Comparison of ENCODE assay signal across 8 cellular contexts in the genomic region with DNA sequence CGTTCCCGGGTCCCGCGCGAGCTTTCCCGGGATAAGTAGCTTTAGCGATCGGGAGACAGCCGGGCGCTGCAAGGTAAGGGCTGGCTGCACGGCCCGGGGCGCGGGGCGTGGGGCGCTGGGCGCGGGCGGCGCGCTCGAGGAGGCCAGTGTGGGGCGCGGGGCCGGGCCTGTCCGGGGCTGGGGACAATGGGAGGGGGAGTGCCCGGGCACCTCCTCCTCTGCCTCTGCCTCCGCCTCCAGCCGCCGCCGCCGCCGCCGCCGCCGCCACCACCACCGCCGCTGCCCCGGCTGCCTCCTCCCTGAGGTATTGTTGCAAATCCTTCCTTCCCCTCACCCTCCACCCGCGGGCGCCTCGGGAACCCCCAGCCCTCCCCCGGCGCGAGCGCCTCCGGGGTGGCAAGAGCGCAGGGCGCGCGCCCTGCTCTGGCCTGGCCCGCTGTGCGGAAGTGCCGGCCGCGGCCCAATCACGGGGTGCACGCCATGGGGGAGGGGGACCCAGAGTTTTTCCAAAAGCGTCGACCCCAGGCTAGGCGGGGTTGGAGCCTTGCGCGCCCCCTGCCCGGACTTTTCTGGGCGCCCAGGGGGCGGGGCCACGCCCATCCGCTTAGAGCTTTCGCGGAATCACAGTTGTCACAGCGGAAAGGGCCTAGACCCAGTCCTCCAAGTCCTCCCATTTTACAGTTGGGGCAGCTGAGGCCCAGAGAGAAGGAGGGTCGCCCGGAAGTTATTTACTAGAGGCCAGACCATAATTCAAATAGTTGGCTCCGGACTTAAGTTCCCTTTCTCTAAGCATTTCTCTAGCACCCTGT. TPM values are rescaled to one million over a fixed set of nuclear protein-coding genes. Genes with fewer than 3 reads are reported as not detected.
DNase-seq lines count a peak whose midpoint lies in the region; ATAC-seq and TF ChIP-seq lines count a peak whose summit lies in the region.

A gene with protein sequence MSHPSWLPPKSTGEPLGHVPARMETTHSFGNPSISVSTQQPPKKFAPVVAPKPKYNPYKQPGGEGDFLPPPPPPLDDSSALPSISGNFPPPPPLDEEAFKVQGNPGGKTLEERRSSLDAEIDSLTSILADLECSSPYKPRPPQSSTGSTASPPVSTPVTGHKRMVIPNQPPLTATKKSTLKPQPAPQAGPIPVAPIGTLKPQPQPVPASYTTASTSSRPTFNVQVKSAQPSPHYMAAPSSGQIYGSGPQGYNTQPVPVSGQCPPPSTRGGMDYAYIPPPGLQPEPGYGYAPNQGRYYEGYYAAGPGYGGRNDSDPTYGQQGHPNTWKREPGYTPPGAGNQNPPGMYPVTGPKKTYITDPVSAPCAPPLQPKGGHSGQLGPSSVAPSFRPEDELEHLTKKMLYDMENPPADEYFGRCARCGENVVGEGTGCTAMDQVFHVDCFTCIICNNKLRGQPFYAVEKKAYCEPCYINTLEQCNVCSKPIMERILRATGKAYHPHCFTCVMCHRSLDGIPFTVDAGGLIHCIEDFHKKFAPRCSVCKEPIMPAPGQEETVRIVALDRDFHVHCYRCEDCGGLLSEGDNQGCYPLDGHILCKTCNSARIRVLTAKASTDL (plus strand): TSS at position 209 of the 809 bp plus-strand sequence. CDS start 251,964 bp downstream, outside the sequence.

- peak within 1 kb of the TSS; percentile 85 for H3K27ac ChIP-seq in CD4-positive, alpha-beta T cell (ENCODE audit: low read depth, low read length)
- H3K27ac ChIP-seq in SK-N-SH (ENCODE audit: low read depth in 2 of 2, low read length in 1 of 2), result peak within 1 kb of the TSS; percentile 39 to 90; a peak in 3 of 4 replicates
- peak within 1 kb of the TSS; percentile 81 to 91 for H3K27ac ChIP-seq in ovary
- peak within 1 kb of the TSS; percentile 90 to 93 for H3K27ac ChIP-seq in testis

- H3K4me3 ChIP-seq in SK-N-SH (ENCODE audit: low read depth in 2 of 2, low read length in 1 of 2), result peak within 1 kb of the TSS; percentile 62 to 97
- H3K4me3 ChIP-seq in ovary, result peak within 1 kb of the TSS; percentile 70
- H3K4me3 ChIP-seq in testis, result peak within 1 kb of the TSS; percentile 78 to 92

- no peak for TF ChIP-seq RAD21 in SK-N-SH (IDR thresholded peaks at IDR 0.05; ENCODE audit: low read length)

- no peaks in the 10 kb centered on the region for H3K9me2 ChIP-seq in SK-N-SH

- no peak for TF ChIP-seq CTCF in CD4-positive, alpha-beta T cell (IDR thresholded peaks at IDR 0.05)
- TF ChIP-seq CTCF in SK-N-SH (IDR thresholded peaks at IDR 0.05) (no peak), ovary (IDR thresholded peaks at IDR 0.05) (peak in 1 of 3 donors; percentile 5), testis (IDR thresholded peaks at IDR 0.05) (no peak)

- TF ChIP-seq EP300 in SK-N-SH (IDR thresholded peaks at IDR 0.05; ENCODE audit: borderline replicate concordance in 1 of 2, low read depth in 1 of 2, low read length in 1 of 2) (peak in 1 of 2 experiments; percentile 24; a peak in 1 of 4 replicates), ovary (IDR thresholded peaks at IDR 0.05) (no peak)

- H3K27ac Mint-ChIP-seq in CD4-positive, alpha-beta T cell, result peak within 1 kb of the TSS; percentile 91
- H3K27ac Mint-ChIP-seq in activated naive CD4-positive, alpha-beta T cell treated with anti-CD3 and anti-CD28 coated beads, Interleukin-2, amount 50 U/mL, for 24 hours, result peak within 1 kb of the TSS; percentile 91

- POLR2A ChIA-PET in CD4-positive, alpha-beta T cell (lab: Charles Lee), result interaction anchor here (0.6 to 4.1 kb wide), 18 partner anchors 10 to 415 kb away, joined by 3 to 28 read pairs (median 3); a partner anchor contains a TSS
- POLR2A ChIA-PET in SK-N-SH (lab: Yijun Ruan, JAX), result no interaction called here

- TF ChIP-seq POLR2A in ovary (IDR thresholded peaks at IDR 0.05) (no peak), testis (IDR thresholded peaks at IDR 0.05) (no peak)

- H3K4me1 ChIP-seq in SK-N-SH (ENCODE audit: control insufficient read depth in 1 of 2, insufficient read depth in 2 of 2, low read depth in 1 of 2, low read length in 1 of 2) (peaks cover 0 to 15% of the 10 kb centered on the region in 2 experiments; a peak in 3 of 4 replicates), ovary (ENCODE audit: insufficient read depth) (peaks cover 10% of the 10 kb centered on the region), testis (peaks cover 8% of the 10 kb centered on the region)

- no peaks in the 10 kb centered on the region for H3K27me3 ChIP-seq in CD4-positive, alpha-beta T cell (ENCODE audit: control insufficient read depth, insufficient read depth, low read length)
- H3K27me3 ChIP-seq in SK-N-SH (ENCODE audit: insufficient read depth), result no peaks in the 10 kb centered on the region
- no peaks in the 10 kb centered on the region for H3K27me3 ChIP-seq in ovary
- no peaks in the 10 kb centered on the region for H3K27me3 ChIP-seq in testis

- peaks cover 4% of the 10 kb centered on the region for H3K36me3 Mint-ChIP-seq in CD4-positive, alpha-beta T cell (ENCODE audit: low read depth)
- H3K36me3 Mint-ChIP-seq in activated naive CD4-positive, alpha-beta T cell treated with anti-CD3 and anti-CD28 coated beads, Interleukin-2, amount 50 U/mL, for 24 hours, result no peaks in the 10 kb centered on the region

- H3K79me2 ChIP-seq in SK-N-SH (ENCODE audit: insufficient read depth), result peaks cover 67% of the 10 kb centered on the region

- H3K9ac ChIP-seq in SK-N-SH, result peak within 1 kb of the TSS; percentile 94

- no peaks in the 10 kb centered on the region for H3K27me3 Mint-ChIP-seq in CD4-positive, alpha-beta T cell
- no peaks in the 10 kb centered on the region for H3K27me3 Mint-ChIP-seq in activated naive CD4-positive, alpha-beta T cell treated with anti-CD3 and anti-CD28 coated beads, Interleukin-2, amount 50 U/mL, for 24 hours

- H3K4me1 Mint-ChIP-seq in CD4-positive, alpha-beta T cell (ENCODE audit: low read depth), result peaks cover 56% of the 10 kb centered on the region
- peaks cover 64% of the 10 kb centered on the region for H3K4me1 Mint-ChIP-seq in activated naive CD4-positive, alpha-beta T cell treated with anti-CD3 and anti-CD28 coated beads, Interleukin-2, amount 50 U/mL, for 24 hours

- H3K9me3 Mint-ChIP-seq in CD4-positive, alpha-beta T cell, result no peaks in the 10 kb centered on the region
- no peaks in the 10 kb centered on the region for H3K9me3 Mint-ChIP-seq in activated naive CD4-positive, alpha-beta T cell treated with anti-CD3 and anti-CD28 coated beads, Interleukin-2, amount 50 U/mL, for 24 hours

- no peaks in the 10 kb centered on the region for H3K36me3 ChIP-seq in SK-N-SH (replicated peaks in 1 of 2; ENCODE audit: control insufficient read depth in 1 of 2, insufficient read depth in 2 of 2, low read length in 1 of 2)
- H3K36me3 ChIP-seq in ovary, result no peaks in the 10 kb centered on the region
- no peaks in the 10 kb centered on the region for H3K36me3 ChIP-seq in testis (ENCODE audit: low read depth, missing control alignments)

- 1% methylated on average over 31 of the region's 75 CpGs for WGBS in SK-N-SH (ENCODE audit: low lambda C conversion rate)
- WGBS in ovary, 3 donors, result 1% methylated on average over 45 to 73 of the region's 75 CpGs
- 0% methylated on average over 3 to 67 of the region's 75 CpGs for WGBS in testis, 2 donors

- no peaks in the 10 kb centered on the region for H3K9me3 ChIP-seq in CD4-positive, alpha-beta T cell (ENCODE audit: control insufficient read depth, low read length)
- no peaks in the 10 kb centered on the region for H3K9me3 ChIP-seq in SK-N-SH
- H3K9me3 ChIP-seq in ovary, result no peaks in the 10 kb centered on the region
- no peaks in the 10 kb centered on the region for H3K9me3 ChIP-seq in testis

- peak within 1 kb of the TSS; percentile 97 for H3K4me2 ChIP-seq in SK-N-SH

- peak; percentile 83 for ATAC-seq in CD4-positive, alpha-beta T cell (ENCODE audit: poor library complexity)
- peak; percentile 85 for ATAC-seq in GM19397 (IDR thresholded peaks at IDR 0.05; ENCODE audit: unreplicated experiment)
- ATAC-seq in HG03565 (IDR thresholded peaks at IDR 0.05; ENCODE audit: unreplicated experiment), result peak; percentile 49

- peak within 1 kb of the TSS; percentile 96 for H3K4me3 Mint-ChIP-seq in CD4-positive, alpha-beta T cell
- peak within 1 kb of the TSS; percentile 92 for H3K4me3 Mint-ChIP-seq in activated naive CD4-positive, alpha-beta T cell treated with anti-CD3 and anti-CD28 coated beads, Interleukin-2, amount 50 U/mL, for 24 hours

- peak; percentile 60 to 85 (median 72) for DNase-seq in CD4-positive, alpha-beta T cell
- DNase-seq in SK-N-SH (peak; percentile 72), glomerular visceral epithelial cell (ENCODE audit: extremely low spot score) (peak; percentile 93), ovary (peak; percentile 59 to 84 (median 77)), testis (peak; percentile 78)

- peaks cover 5% of the 10 kb centered on the region for H3F3A ChIP-seq in SK-N-SH (replicated peaks; ENCODE audit: insufficient read depth)

- peaks cover 21% of the 10 kb centered on the region for H4K20me1 ChIP-seq in SK-N-SH (ENCODE audit: insufficient read depth)

- CTCF ChIA-PET in CD4-positive, alpha-beta T cell (lab: Charles Lee), result interaction anchor here (1.3 to 4.4 kb wide), 4 partner anchors 12 to 414 kb away, joined by 3 to 32 read pairs (median 6); no protein-coding TSS in a partner anchor
- CTCF ChIA-PET in SK-N-SH (lab: Yijun Ruan, JAX), result interaction anchor here (0.6 to 1.1 kb wide), 2 partner anchors 69 to 413 kb away, joined by 3 read pairs; no protein-coding TSS in a partner anchor

- peak within 1 kb of the TSS; percentile 81 for H2AFZ ChIP-seq in SK-N-SH (ENCODE audit: low read depth)

- intact Hi-C loops in CD4-positive, alpha-beta T cell (cut with DNase I, micrococcal nuclease), result loop anchor here (2.0 to 10.0 kb wide), 4 partner anchors 17 to 983 kb away; no protein-coding TSS in a partner anchor
- intact Hi-C loops in ovary (cut with DNase I), result loop anchor here in 2 of 4 donors (5.0 to 10.0 kb wide), 6 partner anchors 61 to 412 kb away; a partner anchor contains a TSS
- intact Hi-C loops in testis (cut with DNase I; ENCODE audit: low total_unique reads), result no loop called here

TF ChIP-seq in SK-N-SH, 30 proteins besides CTCF, POLR2A, EP300 and RAD21 (continues in another document):
- TF ChIP-seq, protein P1, sequence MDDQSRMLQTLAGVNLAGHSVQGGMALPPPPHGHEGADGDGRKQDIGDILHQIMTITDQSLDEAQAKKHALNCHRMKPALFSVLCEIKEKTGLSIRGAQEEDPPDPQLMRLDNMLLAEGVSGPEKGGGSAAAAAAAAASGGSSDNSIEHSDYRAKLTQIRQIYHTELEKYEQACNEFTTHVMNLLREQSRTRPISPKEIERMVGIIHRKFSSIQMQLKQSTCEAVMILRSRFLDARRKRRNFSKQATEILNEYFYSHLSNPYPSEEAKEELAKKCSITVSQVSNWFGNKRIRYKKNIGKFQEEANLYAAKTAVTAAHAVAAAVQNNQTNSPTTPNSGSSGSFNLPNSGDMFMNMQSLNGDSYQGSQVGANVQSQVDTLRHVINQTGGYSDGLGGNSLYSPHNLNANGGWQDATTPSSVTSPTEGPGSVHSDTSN (IDR thresholded peaks at IDR 0.05), result no peak

RNA-seq across cellular contexts. Expression of the gene that starts here (rescaled TPM):
- 10 to 100 TPM; 45.6 to 45.9 TPM for total RNA-seq in CD4-positive, alpha-beta T cell
- polyA plus RNA-seq in SK-N-SH (2012; rRNA removed) (6.6 and 9.3 TPM in 2 replicates), ovary (10 to 100 TPM; 15.9 to 52.7 TPM), testis (ENCODE audit: insufficient read depth, low read depth, low replicate concordance) (135 TPM)
- polyA plus RNA-seq in SK-N-SH (2012; cell fraction: cytosol; rRNA removed), result 7.5 and 7.6 TPM in 2 replicates
- 14.7 and 18.5 TPM in 2 replicates for polyA plus RNA-seq in SK-N-SH (2012; cell fraction: nucleus; rRNA removed)
- total RNA-seq in ovary (100 to 1,000 TPM in 5 of 7 donors, 10 to 100 TPM in 2; 80.6 to 280 (median 165) TPM), testis (100 to 1,000 TPM in 1 of 2 donors, 10 to 100 TPM in 1; 89.9 to 132 TPM)

Comparison
In these comparisons a context has a peak if more than half of its experiments do, and no peak if none do; other contexts are left out.
1. Peak in every context shown above with its lines: DNase-seq, ATAC-seq, H3K4me3 ChIP-seq and H3K27ac ChIP-seq.